In the genomic region with DNA sequence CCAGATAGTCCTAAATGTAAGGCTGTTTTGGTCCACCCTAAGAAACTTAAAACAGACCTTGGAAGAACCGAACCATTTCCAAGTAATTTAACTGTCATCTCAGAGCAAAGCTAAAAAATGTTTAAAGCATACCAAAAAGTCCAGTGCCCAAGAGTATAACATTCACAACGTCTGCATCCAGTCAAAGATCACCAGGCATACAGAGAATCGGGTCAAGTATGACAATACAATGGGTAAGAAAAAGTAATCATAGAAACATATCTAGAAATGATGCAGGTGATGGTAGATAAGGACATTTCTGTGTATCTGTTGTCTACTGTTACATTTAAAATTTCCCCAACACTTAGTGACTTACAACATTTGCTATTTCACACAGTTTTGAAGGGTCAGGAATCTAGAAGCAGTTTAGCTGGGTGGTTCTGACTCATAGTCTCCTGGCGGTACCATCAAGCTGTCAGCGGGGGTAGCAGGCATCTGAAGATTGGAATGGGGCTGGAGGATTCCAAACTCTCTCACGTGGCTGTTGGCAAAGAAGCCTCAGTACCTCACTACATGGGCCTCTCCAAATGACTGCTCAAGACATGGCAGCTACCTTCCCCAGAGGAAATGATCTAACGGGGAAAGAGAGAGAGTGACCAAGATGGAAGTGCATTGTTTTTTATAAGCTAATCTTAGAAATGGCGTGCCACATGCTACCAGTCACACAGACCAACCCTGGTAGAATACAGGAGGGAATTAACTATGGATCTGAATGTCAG, we compare ENCODE assay signal across 13 cellular contexts. TPM values are rescaled to one million over a fixed set of nuclear protein-coding genes. Genes with fewer than 3 reads are reported as not detected.
DNase-seq lines count a peak whose midpoint lies in the region; ATAC-seq and TF ChIP-seq lines count a peak whose summit lies in the region.
"Had no signal": no experiment of that assay in that cellular context is flagged by ENCODE, and none has a peak within 500 bp of the region (broad histone marks: within the 10 kb centered on the region; RNA-seq: fewer than 3 reads in every experiment).

No MANE protein-coding gene starts in this region.

- no peaks in the 10 kb centered on the region for H3K9me3 ChIP-seq in osteoblast (ENCODE audit: low read depth, low read length)
- no peaks in the 10 kb centered on the region for H3K9me3 ChIP-seq in body of pancreas

- H3K4me2 ChIP-seq in osteoblast (ENCODE audit: insufficient read depth, low read length): peak overlapping the region; percentile 63

- no peaks in the 10 kb centered on the region for H3K79me2 ChIP-seq in osteoblast (ENCODE audit: insufficient read depth, low read length)

- H3K36me3 ChIP-seq in BJ (ENCODE audit: control insufficient read depth, insufficient read depth, low read length) (no peaks in the 10 kb centered on the region), osteoblast (ENCODE audit: insufficient read depth, low read length) (no peaks in the 10 kb centered on the region), body of pancreas (replicated peaks in 1 of 2; ENCODE audit: insufficient read depth in 1 of 2, low read depth in 2 of 2) (no peaks in the 10 kb centered on the region)

- no peak overlapping the region for H3K27ac Mint-ChIP-seq in endothelial cell (ENCODE audit: unreplicated experiment)
- no peak overlapping the region for H3K27ac Mint-ChIP-seq in activated naive CD4-positive, alpha-beta T cell treated with anti-CD3 and anti-CD28 coated beads for 36 hours
- H3K27ac Mint-ChIP-seq: activated B cell treated with CpG ODN at 0.5 μM for 24 hours; activated T-helper 17 cell treated with anti-CD3 and anti-CD28 coated beads, Interleukin-2, amount 50 U/mL, for 72 hours; immature natural killer cell had no signal

- H4K20me1 ChIP-seq in osteoblast (ENCODE audit: insufficient read depth, low read length): no peaks in the 10 kb centered on the region

- TF ChIP-seq CTCF in BJ (IDR thresholded peaks at IDR 0.05; ENCODE audit: insufficient read depth, low read depth, low read length): no peak
- TF ChIP-seq CTCF in osteoblast (IDR thresholded peaks at IDR 0.05; ENCODE audit: extremely low read depth, low read depth, low read length): no peak
- TF ChIP-seq CTCF in endothelial cell (IDR thresholded peaks at IDR 0.05; ENCODE audit: unreplicated experiment): no peak
- no peak for TF ChIP-seq CTCF in body of pancreas (IDR thresholded peaks at IDR 0.05)

- H3K27me3 ChIP-seq in BJ (ENCODE audit: control insufficient read depth, insufficient read depth, low read length) (no peaks in the 10 kb centered on the region), osteoblast (ENCODE audit: insufficient read depth, low read length) (no peaks in the 10 kb centered on the region), body of pancreas (no peaks in the 10 kb centered on the region)

- H3K9me3 Mint-ChIP-seq in endothelial cell (ENCODE audit: unreplicated experiment): no peaks in the 10 kb centered on the region
- no peaks in the 10 kb centered on the region for H3K9me3 Mint-ChIP-seq in activated naive CD4-positive, alpha-beta T cell treated with anti-CD3 and anti-CD28 coated beads for 36 hours
- H3K9me3 Mint-ChIP-seq: activated B cell treated with CpG ODN at 0.5 μM for 24 hours; activated T-helper 17 cell treated with anti-CD3 and anti-CD28 coated beads, Interleukin-2, amount 50 U/mL, for 72 hours; CD8-positive, alpha-beta memory T cell; immature natural killer cell had no signal

- peak overlapping the region; percentile 35 for H2AFZ ChIP-seq in osteoblast (ENCODE audit: low read length)

- CTCF ChIA-PET in BJ (lab: Yijun Ruan, JAX): interaction anchor here (1.0 to 1.5 kb wide), 2 partner anchors 28 to 61 kb away, joined by 3 to 4 read pairs; no protein-coding TSS in a partner anchor
- CTCF ChIA-PET in activated naive CD4-positive, alpha-beta T cell treated with anti-CD3 and anti-CD28 coated beads for 36 hours (lab: Charles Lee): no interaction called here

- H3K4me3 Mint-ChIP-seq in endothelial cell (ENCODE audit: unreplicated experiment): no peak overlapping the region
- H3K4me3 Mint-ChIP-seq in activated naive CD4-positive, alpha-beta T cell treated with anti-CD3 and anti-CD28 coated beads for 36 hours: no peak overlapping the region
- H3K4me3 Mint-ChIP-seq: activated B cell treated with CpG ODN at 0.5 μM for 24 hours; activated T-helper 17 cell treated with anti-CD3 and anti-CD28 coated beads, Interleukin-2, amount 50 U/mL, for 72 hours; CD8-positive, alpha-beta memory T cell; immature natural killer cell had no signal

- POLR2A ChIA-PET in BJ (lab: Charles Lee): no interaction called here

- no peaks in the 10 kb centered on the region for H3K36me3 Mint-ChIP-seq in endothelial cell (ENCODE audit: low read depth, unreplicated experiment)
- no peaks in the 10 kb centered on the region for H3K36me3 Mint-ChIP-seq in activated naive CD4-positive, alpha-beta T cell treated with anti-CD3 and anti-CD28 coated beads for 36 hours (ENCODE audit: low read depth)
- H3K36me3 Mint-ChIP-seq: CD8-positive, alpha-beta memory T cell; immature natural killer cell had no signal

- intact Hi-C loops in body of pancreas (cut with DNase I): no loop called here
- intact Hi-C loops in activated naive CD4-positive, alpha-beta T cell treated with anti-CD3 and anti-CD28 coated beads for 36 hours (cut with micrococcal nuclease): no loop called here

- H3K4me1 Mint-ChIP-seq in endothelial cell (ENCODE audit: unreplicated experiment): no peaks in the 10 kb centered on the region
- no peaks in the 10 kb centered on the region for H3K4me1 Mint-ChIP-seq in activated naive CD4-positive, alpha-beta T cell treated with anti-CD3 and anti-CD28 coated beads for 36 hours (ENCODE audit: low read depth)
- H3K4me1 Mint-ChIP-seq: activated B cell treated with CpG ODN at 0.5 μM for 24 hours; activated T-helper 17 cell treated with anti-CD3 and anti-CD28 coated beads, Interleukin-2, amount 50 U/mL, for 72 hours; CD8-positive, alpha-beta memory T cell; immature natural killer cell had no signal

- ATAC-seq in GM21737 (IDR thresholded peaks at IDR 0.05; ENCODE audit: unreplicated experiment): no peak
- no peak for ATAC-seq in body of pancreas
- ATAC-seq: activated T-helper 17 cell treated with anti-CD3 and anti-CD28 coated beads, Interleukin-2, amount 50 U/mL, for 72 hours had no signal

- TF ChIP-seq POLR2A in body of pancreas (IDR thresholded peaks at IDR 0.05): no peak

- WGBS in body of pancreas, 2 donors: 74 to 78% methylated on average over 8 of the region's 8 CpGs

- no peaks in the 10 kb centered on the region for H3K27me3 Mint-ChIP-seq in endothelial cell (ENCODE audit: unreplicated experiment)
- no peaks in the 10 kb centered on the region for H3K27me3 Mint-ChIP-seq in activated naive CD4-positive, alpha-beta T cell treated with anti-CD3 and anti-CD28 coated beads for 36 hours (ENCODE audit: low read depth)

- DNase-seq in BJ (ENCODE audit: low read depth) (peak; percentile 57), RPMI7951 (ENCODE audit: low read depth) (peak; percentile 71), fibroblast of gingiva (ENCODE audit: low read depth) (peak; percentile 52), osteoblast (ENCODE audit: insufficient read length, low spot score, missing footprints) (peak; percentile 38), endothelial cell (ENCODE audit: low spot score) (no peak), body of pancreas (no peak)
- no peak for DNase-seq in activated naive CD4-positive, alpha-beta T cell treated with anti-CD3 and anti-CD28 coated beads for 36 hours
- DNase-seq: activated B cell treated with CpG ODN at 0.5 μM for 24 hours; CD8-positive, alpha-beta memory T cell; immature natural killer cell; posterior cingulate gyrus had no signal

- H3K4me3 ChIP-seq in BJ (ENCODE audit: low read depth, low read length) (no peak overlapping the region), osteoblast (ENCODE audit: insufficient read depth, low read length) (no peak overlapping the region), body of pancreas (no peak overlapping the region)

- peaks cover 22% of the 10 kb centered on the region for H3K4me1 ChIP-seq in osteoblast (ENCODE audit: insufficient read depth, low read length)
- H3K4me1 ChIP-seq in body of pancreas: no peaks in the 10 kb centered on the region

- H3K27ac ChIP-seq in osteoblast (ENCODE audit: low read depth, low read length) (peak overlapping the region; percentile 76), body of pancreas (no peak overlapping the region)

RNA-seq across cellular contexts. Expression of a gene that starts 36.6 kb away (rescaled TPM):
- 7.2 and 15.3 TPM in 2 replicates for polyA plus RNA-seq in BJ (2011; rRNA removed)
- 2.6 and 2.8 TPM in 2 replicates for polyA minus RNA-seq in BJ (2011; rRNA and poly(A)+ RNA removed)
- 24.2 and 27.4 TPM in 2 replicates for total RNA-seq in RPMI7951 (2014; rRNA removed; shearing (Covaris generic))
- total RNA-seq in osteoblast (26.8 and 29.2 TPM in 2 replicates), endothelial cell (ENCODE audit: unreplicated experiment) (10.7 TPM), body of pancreas (10 to 100 TPM; 21.0 to 21.4 TPM)
- 1 to 10 TPM; 8.0 to 8.9 TPM for total RNA-seq in activated naive CD4-positive, alpha-beta T cell treated with anti-CD3 and anti-CD28 coated beads for 36 hours

Comparison
In these comparisons a context has a peak if more than half of its experiments do, and no peak if none do; other contexts are left out.
1. DNase-seq: peak in BJ (single experiment), RPMI7951 (single experiment), fibroblast of gingiva (single experiment) and osteoblast (single experiment); none in endothelial cell (single experiment), body of pancreas (0 of 4) and activated naive CD4-positive, alpha-beta T cell treated with anti-CD3 and anti-CD28 coated beads for 36 hours (single experiment).